8 cellular contexts compared by ENCODE assay signal in the genomic region with DNA sequence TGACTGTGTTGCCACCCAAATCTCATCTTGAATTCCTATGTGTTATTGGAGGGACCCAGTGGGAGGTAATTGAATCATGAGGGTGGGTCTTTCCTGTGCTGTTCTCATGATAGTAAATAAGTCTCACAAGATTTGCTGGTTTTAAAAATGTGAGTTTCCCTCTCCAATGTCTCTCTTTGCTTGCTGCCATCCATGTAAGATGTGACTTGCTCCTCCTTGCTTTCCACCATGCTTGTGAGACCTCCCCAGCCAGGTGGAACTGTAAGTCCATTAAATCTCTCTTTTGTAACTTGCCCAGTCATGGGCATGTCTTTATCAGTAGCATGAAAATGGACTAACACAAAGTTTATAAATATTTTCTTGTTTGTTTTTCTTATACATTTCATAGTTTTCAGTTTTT.
"Had no signal": no experiment of that assay in that cellular context is flagged by ENCODE, and none has a peak within 500 bp of the region (broad histone marks: within the 10 kb centered on the region; RNA-seq: fewer than 3 reads in every experiment).

No MANE protein-coding gene starts in this region.

- DNase-seq: H9, HCEC 1CT, KBM-7 had no signal

- H3K4me3 ChIP-seq: GM23338 had no signal

- H2AFZ ChIP-seq: GM23338 had no signal

- ATAC-seq: GM23338 had no signal

- FAIRE-seq: H1, H54 had no signal

- H3K4me2 ChIP-seq: GM23338, KMS-11 had no signal

- H3K9ac ChIP-seq: KMS-11 had no signal

- H3K27ac ChIP-seq: HL-60, KMS-11 had no signal
